Comparison of ENCODE assay signal across 1 cellular context in genomic region chr19:39469567-39469966, GRCh38.
TF ChIP-seq lines count a peak whose summit lies in the region.

No MANE protein-coding gene starts in this region.

TF ChIP-seq in HEK293, 187 proteins besides CTCF, POLR2A, EP300 and RAD21 (continued from another document):
- TF ChIP-seq ZNF398 (tag by site-specific recombination; IDR thresholded peaks at IDR 0.05), result no peak
- TF ChIP-seq TSHZ1 (tag by site-specific recombination; IDR thresholded peaks at IDR 0.05; ENCODE audit: borderline replicate concordance), result no peak
- no peak for TF ChIP-seq PRDM1 (tag by site-specific recombination; IDR thresholded peaks at IDR 0.05)
- no peak for TF ChIP-seq ZFP3 (tag by site-specific recombination; IDR thresholded peaks at IDR 0.05; ENCODE audit: low read depth)
- TF ChIP-seq ZNF704 (tag by site-specific recombination; IDR thresholded peaks at IDR 0.05), result no peak
- no peak for TF ChIP-seq ZNF184 (tag by site-specific recombination; IDR thresholded peaks at IDR 0.05)
- TF ChIP-seq ZXDB (tag by site-specific recombination; IDR thresholded peaks at IDR 0.05), result no peak
- no peak for TF ChIP-seq YY1 (tag by site-specific recombination; IDR thresholded peaks at IDR 0.05)
